1 cellular context compared by ENCODE assay signal in genomic region chr22:46105494-46106278, GRCh38.
TF ChIP-seq lines count a peak whose summit lies in the region.

No MANE protein-coding gene starts in this region.

TF ChIP-seq in SK-N-SH, 30 proteins besides CTCF, POLR2A, EP300 and RAD21 (continued from another document):
- TF ChIP-seq ZBTB33 (IDR thresholded peaks at IDR 0.05; ENCODE audit: borderline replicate concordance, low read depth) = no peak
TF ChIP-seq in SK-N-SH: peak in this region for 0.
